In the genomic region with DNA sequence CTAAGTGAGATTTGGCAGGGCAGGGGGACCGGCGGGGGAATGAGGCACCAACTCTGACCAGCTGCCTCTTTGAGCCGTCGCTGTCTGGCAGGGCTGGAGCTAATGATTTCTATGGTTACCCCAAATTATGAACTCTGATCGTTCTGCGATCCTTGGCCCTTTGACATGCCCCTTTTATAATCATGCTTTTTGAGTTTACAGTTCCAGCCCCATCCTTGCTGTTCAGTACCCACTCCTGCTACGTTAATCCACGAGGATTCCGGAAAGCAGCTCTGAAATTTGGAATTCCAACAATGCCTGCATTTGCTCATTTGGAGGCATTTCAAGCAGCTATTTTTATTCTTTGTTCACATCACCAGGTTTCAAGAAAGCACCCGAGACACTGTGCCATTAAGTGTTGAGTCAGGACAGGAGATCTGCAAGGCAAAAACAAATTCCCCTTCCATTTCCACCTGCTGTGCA, we compare ENCODE assay signal across 18 cellular contexts. TPM values are rescaled to one million over a fixed set of nuclear protein-coding genes. Genes with fewer than 3 reads are reported as not detected.
DNase-seq lines count a peak whose midpoint lies in the region; ATAC-seq and TF ChIP-seq lines count a peak whose summit lies in the region.
"Had no signal": no experiment of that assay in that cellular context is flagged by ENCODE, and none has a peak within 500 bp of the region (broad histone marks: within the 10 kb centered on the region; RNA-seq: fewer than 3 reads in every experiment).

No MANE protein-coding gene starts in this region.

- H3K9me2 ChIP-seq in Karpas-422 (replicated peaks; ENCODE audit: insufficient read depth, low read length): no peaks in the 10 kb centered on the region

- H3K4me2 ChIP-seq in Karpas-422 (ENCODE audit: low read depth, low read length, poor library complexity, severe bottlenecking): no peak overlapping the region
- H3K4me2 ChIP-seq: KMS-11 had no signal

- peak overlapping the region; percentile 51 to 65 for H3K27ac ChIP-seq in thoracic aorta
- no peak overlapping the region for H3K27ac ChIP-seq in Karpas-422 (ENCODE audit: low read length)
- H3K27ac ChIP-seq: 22Rv1, breast epithelium, KMS-11 had no signal

- peak; percentile 62 for ATAC-seq in thoracic aorta (ENCODE audit: insufficient number of reproducible peaks, low FRiP score, low read depth)
- ATAC-seq in HG02938 (IDR thresholded peaks at IDR 0.05; ENCODE audit: unreplicated experiment): no peak
- ATAC-seq: activated CD4-positive, CD25-positive, alpha-beta regulatory T cell treated with anti-CD3 and anti-CD28 coated beads, Interleukin-2, amount 50 U/mL, for 24 hours had no signal

- H2AFZ ChIP-seq in Karpas-422 (ENCODE audit: low read length): no peak overlapping the region

- no peak for TF ChIP-seq CTCF in thoracic aorta (IDR thresholded peaks at IDR 0.05)

- H3K4me1 ChIP-seq in thoracic aorta (ENCODE audit: control insufficient read depth in 1 of 2, low read depth in 2 of 2) (peaks cover 11 to 38% of the 10 kb centered on the region in 2 donors), Karpas-422 (ENCODE audit: low read length) (peaks cover 38% of the 10 kb centered on the region)
- H3K4me1 ChIP-seq: breast epithelium had no signal

- peak; percentile 65 for DNase-seq in NCI-H1105 (lab: John Stamatoyannopoulos, UW)
- no peak for DNase-seq in NCI-H1105 treated with DMSO at 0.1 percent for 48 hours (lab: John Stamatoyannopoulos, UW)
- peak; percentile 84 for DNase-seq in astrocyte of the hippocampus (ENCODE audit: low read depth, low spot score)
- peak; percentile 52 for DNase-seq in iris pigment epithelial cell (ENCODE audit: low read depth)
- no peak for DNase-seq in thoracic aorta (ENCODE audit: low spot score)
- DNase-seq in Karpas-422: no peak
- no peak for DNase-seq in NCI-H2081 treated with DMSO at 0.1 percent for 48 hours (lab: John Stamatoyannopoulos, UW)
- DNase-seq: effector memory CD4-positive, alpha-beta T cell; foreskin melanocyte; naive B cell; NCI-H2227 treated with DMSO at 0.1 percent for 48 hours; SHP77 treated with DMSO at 0.1 percent for 48 hours; stimulated activated naive CD4-positive, alpha-beta T cell had no signal

- no peak overlapping the region for H3K9ac ChIP-seq in Karpas-422 (ENCODE audit: low read length)
- H3K9ac ChIP-seq: KMS-11 had no signal

- H4K20me1 ChIP-seq in Karpas-422 (ENCODE audit: insufficient read depth, low read depth, low read length): no peaks in the 10 kb centered on the region

- H3K4me3 ChIP-seq in thoracic aorta (peak overlapping the region; percentile 41), Karpas-422 (ENCODE audit: low read length) (no peak overlapping the region)
- H3K4me3 ChIP-seq: breast epithelium had no signal

- H3K27me3 ChIP-seq in thoracic aorta (replicated peaks; ENCODE audit: insufficient read depth): no peaks in the 10 kb centered on the region
- no peaks in the 10 kb centered on the region for H3K27me3 ChIP-seq in Karpas-422 (ENCODE audit: low read length)
- H3K27me3 ChIP-seq: breast epithelium had no signal

- H3K36me3 ChIP-seq in thoracic aorta (no peaks in the 10 kb centered on the region), Karpas-422 (ENCODE audit: insufficient read depth, low read length) (no peaks in the 10 kb centered on the region)
- H3K36me3 ChIP-seq: breast epithelium had no signal

- H3K9me3 ChIP-seq in thoracic aorta: no peaks in the 10 kb centered on the region
- no peaks in the 10 kb centered on the region for H3K9me3 ChIP-seq in Karpas-422 (ENCODE audit: low read length)
- H3K9me3 ChIP-seq: breast epithelium had no signal

- H3K79me2 ChIP-seq in Karpas-422 (ENCODE audit: low read length): no peaks in the 10 kb centered on the region

RNA-seq across cellular contexts. Expression of a gene that starts 54.7 kb away (rescaled TPM):
- total RNA-seq in thoracic aorta: 10 to 100 TPM; 39.1 to 51.7 TPM
- total RNA-seq in Karpas-422 (2014; rRNA removed; shearing (Covaris generic); ENCODE audit: low replicate concordance): 66.0 and 157 TPM in 2 replicates

Comparison
In these comparisons a context has a peak if more than half of its experiments do, and no peak if none do; other contexts are left out.
1. DNase-seq: peak in NCI-H1105 (single experiment), astrocyte of the hippocampus (single experiment) and iris pigment epithelial cell (single experiment); none in NCI-H1105 treated with DMSO at 0.1 percent for 48 hours (single experiment), thoracic aorta (single experiment), Karpas-422 (single experiment) and NCI-H2081 treated with DMSO at 0.1 percent for 48 hours (single experiment).